In genomic region chr7:22681852-22682657, GRCh38 we compare ENCODE assay signal across 1 cellular context.
TF ChIP-seq lines count a peak whose summit lies in the region.

No MANE protein-coding gene starts in this region.

TF ChIP-seq in K562, 482 proteins besides CTCF, POLR2A, EP300 and RAD21 (continued from another document and continues in another):
- TF ChIP-seq, protein P1, sequence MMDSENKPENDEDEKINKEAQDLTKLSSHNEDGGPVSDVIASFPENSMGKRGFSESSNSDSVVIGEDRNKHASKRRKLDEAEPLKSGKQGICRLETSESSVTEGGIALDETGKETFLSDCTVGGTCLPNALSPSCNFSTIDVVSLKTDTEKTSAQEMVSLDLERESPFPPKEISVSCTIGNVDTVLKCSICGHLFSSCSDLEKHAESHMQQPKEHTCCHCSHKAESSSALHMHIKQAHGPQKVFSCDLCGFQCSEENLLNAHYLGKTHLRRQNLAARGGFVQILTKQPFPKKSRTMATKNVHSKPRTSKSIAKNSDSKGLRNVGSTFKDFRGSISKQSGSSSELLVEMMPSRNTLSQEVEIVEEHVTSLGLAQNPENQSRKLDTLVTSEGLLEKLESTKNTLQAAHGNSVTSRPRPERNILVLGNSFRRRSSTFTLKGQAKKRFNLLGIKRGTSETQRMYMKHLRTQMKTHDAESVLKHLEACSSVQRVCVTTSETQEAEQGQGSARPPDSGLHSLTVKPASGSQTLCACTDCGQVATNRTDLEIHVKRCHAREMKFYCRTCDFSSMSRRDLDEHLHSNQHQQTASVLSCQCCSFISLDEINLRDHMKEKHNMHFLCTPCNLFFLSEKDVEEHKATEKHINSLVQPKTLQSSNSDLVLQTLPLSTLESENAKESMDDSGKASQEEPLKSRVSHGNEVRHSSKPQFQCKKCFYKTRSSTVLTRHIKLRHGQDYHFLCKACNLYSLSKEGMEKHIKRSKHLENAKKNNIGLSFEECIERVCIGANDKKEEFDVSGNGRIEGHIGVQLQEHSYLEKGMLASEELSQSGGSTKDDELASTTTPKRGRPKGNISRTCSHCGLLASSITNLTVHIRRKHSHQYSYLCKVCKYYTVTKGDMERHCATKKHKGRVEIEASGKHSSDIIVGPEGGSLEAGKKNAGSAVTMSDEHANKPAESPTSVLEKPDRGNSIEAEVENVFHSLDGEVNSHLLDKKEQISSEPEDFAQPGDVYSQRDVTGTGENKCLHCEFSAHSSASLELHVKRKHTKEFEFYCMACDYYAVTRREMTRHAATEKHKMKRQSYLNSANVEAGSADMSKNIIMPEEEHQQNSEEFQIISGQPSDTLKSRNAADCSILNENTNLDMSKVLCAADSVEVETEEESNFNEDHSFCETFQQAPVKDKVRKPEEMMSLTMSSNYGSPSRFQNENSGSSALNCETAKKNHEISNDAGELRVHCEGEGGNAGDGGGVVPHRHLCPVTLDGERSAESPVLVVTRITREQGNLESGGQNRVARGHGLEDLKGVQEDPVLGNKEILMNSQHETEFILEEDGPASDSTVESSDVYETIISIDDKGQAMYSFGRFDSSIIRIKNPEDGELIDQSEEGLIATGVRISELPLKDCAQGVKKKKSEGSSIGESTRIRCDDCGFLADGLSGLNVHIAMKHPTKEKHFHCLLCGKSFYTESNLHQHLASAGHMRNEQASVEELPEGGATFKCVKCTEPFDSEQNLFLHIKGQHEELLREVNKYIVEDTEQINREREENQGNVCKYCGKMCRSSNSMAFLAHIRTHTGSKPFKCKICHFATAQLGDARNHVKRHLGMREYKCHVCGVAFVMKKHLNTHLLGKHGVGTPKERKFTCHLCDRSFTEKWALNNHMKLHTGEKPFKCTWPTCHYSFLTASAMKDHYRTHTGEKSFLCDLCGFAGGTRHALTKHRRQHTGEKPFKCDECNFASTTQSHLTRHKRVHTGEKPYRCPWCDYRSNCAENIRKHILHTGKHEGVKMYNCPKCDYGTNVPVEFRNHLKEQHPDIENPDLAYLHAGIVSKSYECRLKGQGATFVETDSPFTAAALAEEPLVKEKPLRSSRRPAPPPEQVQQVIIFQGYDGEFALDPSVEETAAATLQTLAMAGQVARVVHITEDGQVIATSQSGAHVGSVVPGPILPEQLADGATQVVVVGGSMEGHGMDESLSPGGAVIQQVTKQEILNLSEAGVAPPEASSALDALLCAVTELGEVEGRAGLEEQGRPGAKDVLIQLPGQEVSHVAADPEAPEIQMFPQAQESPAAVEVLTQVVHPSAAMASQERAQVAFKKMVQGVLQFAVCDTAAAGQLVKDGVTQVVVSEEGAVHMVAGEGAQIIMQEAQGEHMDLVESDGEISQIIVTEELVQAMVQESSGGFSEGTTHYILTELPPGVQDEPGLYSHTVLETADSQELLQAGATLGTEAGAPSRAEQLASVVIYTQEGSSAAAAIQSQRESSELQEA (IDR thresholded peaks at IDR 0.05; ENCODE audit: low read depth), result peak; percentile 42; the same call in 1 of the 2 replicates
- TF ChIP-seq ARID1B (IDR thresholded peaks at IDR 0.05) (peak; percentile 83), HLTF (IDR thresholded peaks at IDR 0.05) (peak; percentile 69; the same call in 1 of the 2 replicates), CBFA2T3 (IDR thresholded peaks at IDR 0.05) (peak; percentile 64), CREM (IDR thresholded peaks at IDR 0.05; ENCODE audit: low read depth) (peak; percentile 4; the same call in 1 of the 2 replicates), YY1 (IDR thresholded peaks at IDR 0.05; ENCODE audit: borderline replicate concordance in 1 of 3, control insufficient read depth in 1 of 3, extremely low read depth in 1 of 3, insufficient read depth in 3 of 3, insufficient read length in 1 of 3, insufficient replicate concordance in 2 of 3, low read depth in 1 of 3, low read length in 2 of 3) (peak in 1 of 3 experiments; percentile 44), PURB (CRISPR knock-in tag; IDR thresholded peaks at IDR 0.05; ENCODE audit: low read depth) (no peak), MTA3 (IDR thresholded peaks at IDR 0.05; ENCODE audit: borderline replicate concordance) (peak; percentile 83; the same call in 1 of the 2 replicates), ZNF583 (CRISPR knock-in tag; IDR thresholded peaks at IDR 0.05) (peak; percentile 66; the same call in 1 of the 2 replicates), KAT7 (CRISPR knock-in tag; IDR thresholded peaks at IDR 0.05; ENCODE audit: borderline replicate concordance) (0 out of 2 replicates have a peak, but pooled peaks have one; percentile 58), CXXC5 (CRISPR knock-in tag; IDR thresholded peaks at IDR 0.05) (peak; percentile 86), LCOR (CRISPR knock-in tag; IDR thresholded peaks at IDR 0.05) (peak; percentile 49; the same call in 1 of the 2 replicates), ZNF444 (CRISPR knock-in tag; IDR thresholded peaks at IDR 0.05) (no peak), TRIM28 (IDR thresholded peaks at IDR 0.05) (peak; percentile 50; the same call in 1 of the 2 replicates), ZNF431 (CRISPR knock-in tag; IDR thresholded peaks at IDR 0.05) (no peak), PHTF2 (CRISPR knock-in tag; IDR thresholded peaks at IDR 0.05) (no peak), MAFK (IDR thresholded peaks at IDR 0.05; ENCODE audit: low read length) (no peak), ZNF764 (CRISPR knock-in tag; IDR thresholded peaks at IDR 0.05; ENCODE audit: low read depth) (no peak), TAL1 (IDR thresholded peaks at IDR 0.05) (peak; percentile 33; the same call in 1 of the 2 replicates), NONO (IDR thresholded peaks at IDR 0.05; ENCODE audit: low read depth in 2 of 2, low read length in 1 of 2) (no peak), ZC3H8 (IDR thresholded peaks at IDR 0.05) (no peak), ZNF146 (CRISPR knock-in tag; IDR thresholded peaks at IDR 0.05; ENCODE audit: unreplicated experiment) (no peak), NFRKB (IDR thresholded peaks at IDR 0.05; ENCODE audit: low read depth) (peak; percentile 91), E2F8 (IDR thresholded peaks at IDR 0.05; ENCODE audit: low read depth, partially characterized antibody) (peak; percentile 72), CEBPB (tag; IDR thresholded peaks at IDR 0.05) (peak; percentile 99), HIVEP1 (CRISPR knock-in tag; IDR thresholded peaks at IDR 0.05) (no peak), KLF6 (CRISPR knock-in tag; IDR thresholded peaks at IDR 0.05; ENCODE audit: borderline replicate concordance) (peak; percentile 79; the same call in 1 of the 2 replicates), CREB1 (IDR thresholded peaks at IDR 0.05) (no peak), CREB1 (CRISPR knock-in tag; IDR thresholded peaks at IDR 0.05) (no peak), ZNF644 (tag; IDR thresholded peaks at IDR 0.05; ENCODE audit: low read depth) (0 out of 2 replicates have a peak, but pooled peaks have one; percentile 46), ELF4 (CRISPR knock-in tag; IDR thresholded peaks at IDR 0.05) (peak; percentile 49; the same call in 1 of the 2 replicates), ETV1 (tag; conservative IDR thresholded peaks at IDR 0.05; ENCODE audit: low read depth) (peak; percentile 80)
- TF ChIP-seq, protein P2, sequence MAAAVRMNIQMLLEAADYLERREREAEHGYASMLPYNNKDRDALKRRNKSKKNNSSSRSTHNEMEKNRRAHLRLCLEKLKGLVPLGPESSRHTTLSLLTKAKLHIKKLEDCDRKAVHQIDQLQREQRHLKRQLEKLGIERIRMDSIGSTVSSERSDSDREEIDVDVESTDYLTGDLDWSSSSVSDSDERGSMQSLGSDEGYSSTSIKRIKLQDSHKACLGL (CRISPR knock-in tag; IDR thresholded peaks at IDR 0.05; ENCODE audit: borderline replicate concordance, poor library complexity, severe bottlenecking), result no peak
- TF ChIP-seq, protein P3, sequence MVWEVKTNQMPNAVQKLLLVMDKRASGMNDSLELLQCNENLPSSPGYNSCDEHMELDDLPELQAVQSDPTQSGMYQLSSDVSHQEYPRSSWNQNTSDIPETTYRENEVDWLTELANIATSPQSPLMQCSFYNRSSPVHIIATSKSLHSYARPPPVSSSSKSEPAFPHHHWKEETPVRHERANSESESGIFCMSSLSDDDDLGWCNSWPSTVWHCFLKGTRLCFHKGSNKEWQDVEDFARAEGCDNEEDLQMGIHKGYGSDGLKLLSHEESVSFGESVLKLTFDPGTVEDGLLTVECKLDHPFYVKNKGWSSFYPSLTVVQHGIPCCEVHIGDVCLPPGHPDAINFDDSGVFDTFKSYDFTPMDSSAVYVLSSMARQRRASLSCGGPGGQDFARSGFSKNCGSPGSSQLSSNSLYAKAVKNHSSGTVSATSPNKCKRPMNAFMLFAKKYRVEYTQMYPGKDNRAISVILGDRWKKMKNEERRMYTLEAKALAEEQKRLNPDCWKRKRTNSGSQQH (CRISPR knock-in tag; IDR thresholded peaks at IDR 0.05), result peak; percentile 55; the same call in 1 of the 2 replicates
- TF ChIP-seq, protein P4, sequence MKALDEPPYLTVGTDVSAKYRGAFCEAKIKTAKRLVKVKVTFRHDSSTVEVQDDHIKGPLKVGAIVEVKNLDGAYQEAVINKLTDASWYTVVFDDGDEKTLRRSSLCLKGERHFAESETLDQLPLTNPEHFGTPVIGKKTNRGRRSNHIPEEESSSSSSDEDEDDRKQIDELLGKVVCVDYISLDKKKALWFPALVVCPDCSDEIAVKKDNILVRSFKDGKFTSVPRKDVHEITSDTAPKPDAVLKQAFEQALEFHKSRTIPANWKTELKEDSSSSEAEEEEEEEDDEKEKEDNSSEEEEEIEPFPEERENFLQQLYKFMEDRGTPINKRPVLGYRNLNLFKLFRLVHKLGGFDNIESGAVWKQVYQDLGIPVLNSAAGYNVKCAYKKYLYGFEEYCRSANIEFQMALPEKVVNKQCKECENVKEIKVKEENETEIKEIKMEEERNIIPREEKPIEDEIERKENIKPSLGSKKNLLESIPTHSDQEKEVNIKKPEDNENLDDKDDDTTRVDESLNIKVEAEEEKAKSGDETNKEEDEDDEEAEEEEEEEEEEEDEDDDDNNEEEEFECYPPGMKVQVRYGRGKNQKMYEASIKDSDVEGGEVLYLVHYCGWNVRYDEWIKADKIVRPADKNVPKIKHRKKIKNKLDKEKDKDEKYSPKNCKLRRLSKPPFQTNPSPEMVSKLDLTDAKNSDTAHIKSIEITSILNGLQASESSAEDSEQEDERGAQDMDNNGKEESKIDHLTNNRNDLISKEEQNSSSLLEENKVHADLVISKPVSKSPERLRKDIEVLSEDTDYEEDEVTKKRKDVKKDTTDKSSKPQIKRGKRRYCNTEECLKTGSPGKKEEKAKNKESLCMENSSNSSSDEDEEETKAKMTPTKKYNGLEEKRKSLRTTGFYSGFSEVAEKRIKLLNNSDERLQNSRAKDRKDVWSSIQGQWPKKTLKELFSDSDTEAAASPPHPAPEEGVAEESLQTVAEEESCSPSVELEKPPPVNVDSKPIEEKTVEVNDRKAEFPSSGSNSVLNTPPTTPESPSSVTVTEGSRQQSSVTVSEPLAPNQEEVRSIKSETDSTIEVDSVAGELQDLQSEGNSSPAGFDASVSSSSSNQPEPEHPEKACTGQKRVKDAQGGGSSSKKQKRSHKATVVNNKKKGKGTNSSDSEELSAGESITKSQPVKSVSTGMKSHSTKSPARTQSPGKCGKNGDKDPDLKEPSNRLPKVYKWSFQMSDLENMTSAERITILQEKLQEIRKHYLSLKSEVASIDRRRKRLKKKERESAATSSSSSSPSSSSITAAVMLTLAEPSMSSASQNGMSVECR (CRISPR knock-in tag; IDR thresholded peaks at IDR 0.05), result no peak
- TF ChIP-seq, protein P5, sequence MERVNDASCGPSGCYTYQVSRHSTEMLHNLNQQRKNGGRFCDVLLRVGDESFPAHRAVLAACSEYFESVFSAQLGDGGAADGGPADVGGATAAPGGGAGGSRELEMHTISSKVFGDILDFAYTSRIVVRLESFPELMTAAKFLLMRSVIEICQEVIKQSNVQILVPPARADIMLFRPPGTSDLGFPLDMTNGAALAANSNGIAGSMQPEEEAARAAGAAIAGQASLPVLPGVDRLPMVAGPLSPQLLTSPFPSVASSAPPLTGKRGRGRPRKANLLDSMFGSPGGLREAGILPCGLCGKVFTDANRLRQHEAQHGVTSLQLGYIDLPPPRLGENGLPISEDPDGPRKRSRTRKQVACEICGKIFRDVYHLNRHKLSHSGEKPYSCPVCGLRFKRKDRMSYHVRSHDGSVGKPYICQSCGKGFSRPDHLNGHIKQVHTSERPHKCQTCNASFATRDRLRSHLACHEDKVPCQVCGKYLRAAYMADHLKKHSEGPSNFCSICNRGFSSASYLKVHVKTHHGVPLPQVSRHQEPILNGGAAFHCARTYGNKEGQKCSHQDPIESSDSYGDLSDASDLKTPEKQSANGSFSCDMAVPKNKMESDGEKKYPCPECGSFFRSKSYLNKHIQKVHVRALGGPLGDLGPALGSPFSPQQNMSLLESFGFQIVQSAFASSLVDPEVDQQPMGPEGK (CRISPR knock-in tag; IDR thresholded peaks at IDR 0.05; ENCODE audit: borderline replicate concordance), result no peak
- TF ChIP-seq, protein P6, sequence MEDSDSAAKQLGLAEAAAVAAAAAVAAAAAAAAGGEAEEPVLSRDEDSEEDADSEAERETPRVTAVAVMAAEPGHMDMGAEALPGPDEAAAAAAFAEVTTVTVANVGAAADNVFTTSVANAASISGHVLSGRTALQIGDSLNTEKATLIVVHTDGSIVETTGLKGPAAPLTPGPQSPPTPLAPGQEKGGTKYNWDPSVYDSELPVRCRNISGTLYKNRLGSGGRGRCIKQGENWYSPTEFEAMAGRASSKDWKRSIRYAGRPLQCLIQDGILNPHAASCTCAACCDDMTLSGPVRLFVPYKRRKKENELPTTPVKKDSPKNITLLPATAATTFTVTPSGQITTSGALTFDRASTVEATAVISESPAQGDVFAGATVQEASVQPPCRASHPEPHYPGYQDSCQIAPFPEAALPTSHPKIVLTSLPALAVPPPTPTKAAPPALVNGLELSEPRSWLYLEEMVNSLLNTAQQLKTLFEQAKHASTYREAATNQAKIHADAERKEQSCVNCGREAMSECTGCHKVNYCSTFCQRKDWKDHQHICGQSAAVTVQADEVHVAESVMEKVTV (CRISPR knock-in tag; IDR thresholded peaks at IDR 0.05), result 0 out of 2 replicates have a peak, but pooled peaks have one; percentile 18
